8 cellular contexts compared by ENCODE assay signal in the genomic region with DNA sequence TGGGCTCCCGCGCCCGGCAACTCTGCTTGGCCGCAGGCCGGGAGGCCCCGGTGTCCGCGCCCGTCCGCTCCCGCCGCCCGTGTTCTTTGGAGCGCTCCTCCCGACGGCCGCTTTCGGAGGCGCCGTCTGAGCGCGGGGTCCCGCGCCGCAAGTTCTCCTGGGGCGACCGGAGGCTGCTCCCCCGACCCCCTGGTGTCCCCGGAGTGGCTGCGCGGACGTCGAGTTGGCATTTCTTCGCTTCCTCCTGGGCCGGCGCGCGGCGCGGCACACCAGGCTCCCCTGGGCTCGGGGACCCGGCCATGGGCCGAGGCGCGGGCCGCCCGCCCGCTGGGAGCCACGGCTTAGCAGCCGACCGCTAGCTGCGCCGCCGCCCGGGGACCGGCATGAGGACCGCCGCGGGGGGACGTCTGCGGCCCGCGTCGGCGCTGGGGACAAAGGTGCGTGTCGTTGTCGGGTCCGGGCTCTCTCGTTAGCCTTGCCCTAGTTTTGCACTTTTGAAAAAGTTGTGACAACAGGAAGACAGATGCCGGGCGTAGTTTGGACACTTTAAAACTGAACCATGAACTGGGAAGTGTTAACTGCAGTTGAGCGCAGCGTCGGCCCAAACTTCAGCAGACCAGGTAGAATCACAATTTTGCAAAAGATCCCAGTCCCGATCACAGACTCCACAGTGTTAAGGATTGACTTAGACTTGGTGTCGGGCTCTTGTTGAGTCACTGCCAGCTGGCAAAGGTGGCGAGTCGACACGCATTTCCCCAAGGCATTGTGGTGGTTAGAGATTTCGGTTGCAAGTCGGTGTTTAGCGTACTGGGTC. TPM values are rescaled to one million over a fixed set of nuclear protein-coding genes. Genes with fewer than 3 reads are reported as not detected.
A peak's percentile ranks its signal among the peaks of the same experiment; 100 is the strongest.
DNase-seq lines count a peak whose midpoint lies in the region; ATAC-seq and TF ChIP-seq lines count a peak whose summit lies in the region.

No MANE protein-coding gene starts in this region.

- no peak overlapping the region for H3K4ac ChIP-seq in mesendoderm (ENCODE audit: low read depth, low read length)

- H3K4me2 ChIP-seq in GM23338 = peak overlapping the region; percentile 89
- H3K4me2 ChIP-seq in mesendoderm (ENCODE audit: low read length) = peak overlapping the region; percentile 36

- ATAC-seq in GM23338 = peak; percentile 28
- ATAC-seq in effector memory CD8-positive, alpha-beta T cell (replicated peaks) = peak; percentile 9

- H2BK5ac ChIP-seq in mesendoderm (ENCODE audit: low read length) = no peak overlapping the region

- peaks cover 83% of the 10 kb centered on the region for H3K79me2 ChIP-seq in GM23338 (replicated peaks; ENCODE audit: insufficient read depth)
- peaks cover 52% of the 10 kb centered on the region for H3K79me2 ChIP-seq in mesendoderm (ENCODE audit: control insufficient read depth, insufficient read depth, low read length)

- H3K9me3 Mint-ChIP-seq in GM23338 = no peaks in the 10 kb centered on the region
- no peaks in the 10 kb centered on the region for H3K9me3 Mint-ChIP-seq in activated CD4-positive, alpha-beta T cell treated with anti-CD3 and anti-CD28 coated beads, Interleukin-2, amount 10 ng/mL, durations not matched to agents 24 days and 14 days
- no peaks in the 10 kb centered on the region for H3K9me3 Mint-ChIP-seq in effector memory CD8-positive, alpha-beta T cell

- no peaks in the 10 kb centered on the region for H3K27me3 Mint-ChIP-seq in GM23338 (ENCODE audit: insufficient read depth, low read depth, poor library complexity)
- H3K27me3 Mint-ChIP-seq in activated CD4-positive, alpha-beta T cell treated with anti-CD3 and anti-CD28 coated beads, Interleukin-2, amount 10 ng/mL, durations not matched to agents 24 days and 14 days = no peaks in the 10 kb centered on the region
- no peaks in the 10 kb centered on the region for H3K27me3 Mint-ChIP-seq in effector memory CD8-positive, alpha-beta T cell

- H4K5ac ChIP-seq in mesendoderm (ENCODE audit: low read length) = no peak overlapping the region

- WGBS in mesendoderm (ENCODE audit: extremely low coverage, insufficient coverage, low lambda C conversion rate) = no CpG with 5 or more reads among the region's 83 CpGs

- peaks cover 25% of the 10 kb centered on the region for H3K36me3 ChIP-seq in GM23338 (ENCODE audit: insufficient read depth)
- H3K36me3 ChIP-seq in mesendoderm (ENCODE audit: control insufficient read depth, insufficient read depth, low read length) = no peaks in the 10 kb centered on the region

- no peak overlapping the region for H2BK15ac ChIP-seq in mesendoderm (replicated peaks; ENCODE audit: low read depth)

- no peak overlapping the region for H2AK5ac ChIP-seq in mesendoderm (ENCODE audit: low read length)

- peaks cover 34% of the 10 kb centered on the region for H3K36me3 Mint-ChIP-seq in GM23338 (ENCODE audit: low read depth)
- H3K36me3 Mint-ChIP-seq in activated CD4-positive, alpha-beta T cell treated with anti-CD3 and anti-CD28 coated beads, Interleukin-2, amount 10 ng/mL, durations not matched to agents 24 days and 14 days (ENCODE audit: low read depth) = peaks cover 33% of the 10 kb centered on the region
- H3K36me3 Mint-ChIP-seq in effector memory CD8-positive, alpha-beta T cell (ENCODE audit: insufficient read depth) = peaks cover 42% of the 10 kb centered on the region

- no peak overlapping the region for H4K8ac ChIP-seq in mesendoderm (ENCODE audit: low read depth, low read length)

- peaks cover 52% of the 10 kb centered on the region for H4K20me1 ChIP-seq in GM23338 (replicated peaks; ENCODE audit: insufficient read depth)

- peaks cover 16% of the 10 kb centered on the region for H3K79me1 ChIP-seq in mesendoderm (ENCODE audit: low read length)

- peak overlapping the region; percentile 74 for H3K23ac ChIP-seq in mesendoderm (ENCODE audit: low read length)

- peaks cover 14% of the 10 kb centered on the region for H3F3A ChIP-seq in GM23338 (replicated peaks; ENCODE audit: low read depth)

- peak overlapping the region; percentile 92 for H3K4me3 ChIP-seq in GM23338
- peak overlapping the region; percentile 88 for H3K4me3 ChIP-seq in mesendoderm (ENCODE audit: low read length)

- peaks cover 28% of the 10 kb centered on the region; the same call in 2 of the 3 replicates for H3K4me1 Mint-ChIP-seq in GM23338
- H3K4me1 Mint-ChIP-seq in activated CD4-positive, alpha-beta T cell treated with anti-CD3 and anti-CD28 coated beads, Interleukin-2, amount 10 ng/mL, durations not matched to agents 24 days and 14 days = peaks cover 40% of the 10 kb centered on the region
- H3K4me1 Mint-ChIP-seq in effector memory CD8-positive, alpha-beta T cell (ENCODE audit: low read depth in 2 of 2) = peaks cover 32 to 52% of the 10 kb centered on the region in 2 donors

- H3K4me3 Mint-ChIP-seq in GM23338 = peak overlapping the region; percentile 88
- H3K4me3 Mint-ChIP-seq in activated CD4-positive, alpha-beta T cell treated with anti-CD3 and anti-CD28 coated beads, Interleukin-2, amount 10 ng/mL, durations not matched to agents 24 days and 14 days = peak overlapping the region; percentile 95
- H3K4me3 Mint-ChIP-seq in effector memory CD8-positive, alpha-beta T cell = peak overlapping the region; percentile 89 to 93

- peak overlapping the region; percentile 67; the same call in 1 of the 2 replicates for H2AFZ ChIP-seq in GM23338

- H2BK120ac ChIP-seq in mesendoderm (ENCODE audit: low read depth, low read length) = no peak overlapping the region

- peak; percentile 24 for DNase-seq in GM04504 (ENCODE audit: low read depth)
- DNase-seq in GM23338 (ENCODE audit: low spot score) = peak; percentile 55
- DNase-seq in LHCN-M2 (ENCODE audit: low read depth) = peak; percentile 66
- peak; percentile 84 for DNase-seq in activated CD4-positive, alpha-beta T cell treated with anti-CD3 and anti-CD28 coated beads, Interleukin-2, amount 10 ng/mL, durations not matched to agents 24 days and 14 days
- DNase-seq in effector memory CD8-positive, alpha-beta T cell = peak in 2 of 3 experiments; percentile 22 to 45
- DNase-seq in mesendoderm = peak; percentile 57
- DNase-seq in stimulated activated CD8-positive, alpha-beta memory T cell treated with anti-CD3 and anti-CD28 coated beads, Interleukin-7, amount 100 ng/mL, for 4 hours (ENCODE audit: low read depth in 2 of 2) = peak; percentile 1 to 17
- no peak for DNase-seq in SK-N-DZ (ENCODE audit: low spot score)

- peak overlapping the region; percentile 34 for H3K18ac ChIP-seq in mesendoderm (ENCODE audit: low read length)

- TF ChIP-seq CTCF in GM23338 (conservative IDR thresholded peaks at IDR 0.05; ENCODE audit: low read depth in 2 of 2) = no peak

- H3K9ac ChIP-seq in mesendoderm (ENCODE audit: low read length) = peak overlapping the region; percentile 87

- H3K27ac ChIP-seq in GM23338 (ENCODE audit: low read depth) (peak overlapping the region; percentile 59; the same call in 1 of the 2 replicates), mesendoderm (ENCODE audit: low read depth, low read length) (peak overlapping the region; percentile 86)

- H3K9me2 ChIP-seq in GM23338 (ENCODE audit: insufficient read depth) = no peaks in the 10 kb centered on the region

- H3K56ac ChIP-seq in mesendoderm (ENCODE audit: low read length) = peak overlapping the region; percentile 87

- no peaks in the 10 kb centered on the region for H3K27me3 ChIP-seq in GM23338 (ENCODE audit: insufficient read depth)
- no peaks in the 10 kb centered on the region for H3K27me3 ChIP-seq in mesendoderm (ENCODE audit: insufficient read depth, low read length, poor library complexity)

- intact Hi-C loops in activated CD4-positive, alpha-beta T cell treated with anti-CD3 and anti-CD28 coated beads, Interleukin-2, amount 10 ng/mL, durations not matched to agents 24 days and 14 days (cut with micrococcal nuclease) = loop anchor here (1.0 to 2.0 kb wide), 3 partner anchors 109 to 423 kb away; a partner anchor contains a TSS

- no peak overlapping the region for H3K27ac Mint-ChIP-seq in GM23338
- H3K27ac Mint-ChIP-seq in activated CD4-positive, alpha-beta T cell treated with anti-CD3 and anti-CD28 coated beads, Interleukin-2, amount 10 ng/mL, durations not matched to agents 24 days and 14 days = peak overlapping the region; percentile 75
- H3K27ac Mint-ChIP-seq in effector memory CD8-positive, alpha-beta T cell = peak overlapping the region; percentile 98 to 99

- peaks cover 11% of the 10 kb centered on the region for H3K4me1 ChIP-seq in GM23338 (ENCODE audit: insufficient read depth)
- peaks cover 2% of the 10 kb centered on the region for H3K4me1 ChIP-seq in mesendoderm (ENCODE audit: control insufficient read depth, low read depth, low read length)

RNA-seq across cellular contexts. Expression of a gene that starts 0.7 kb away (rescaled TPM):
- 39.9 and 46.8 TPM in 2 replicates for total RNA-seq in GM23338 (2014; rRNA removed; shearing (Covaris generic))
- polyA plus RNA-seq in GM23338 (2016; fragmentation: Nextera tagmentation; extraction: Ambion mirVana) = 18.3 and 18.7 TPM in 2 replicates
- 27.6 and 28.1 TPM in 2 replicates for total RNA-seq in LHCN-M2 (2014; rRNA removed)
- 13.9 TPM for polyA plus RNA-seq in LHCN-M2 (2012)
- total RNA-seq in activated CD4-positive, alpha-beta T cell treated with anti-CD3 and anti-CD28 coated beads, Interleukin-2, amount 10 ng/mL, durations not matched to agents 24 days and 14 days = 36.5 and 36.9 TPM in 2 replicates
- 19.0 TPM for polyA plus RNA-seq in mesendoderm (2013, experiment 1 of 2)
- polyA plus RNA-seq in mesendoderm (2013, experiment 2 of 2) = 19.4 TPM
- 31.1 and 34.8 TPM in 2 replicates for polyA plus RNA-seq in SK-N-DZ (2014; cell fraction: cytosol; rRNA removed)
- polyA plus RNA-seq in SK-N-DZ (2014; cell fraction: nucleus; rRNA removed) = 21.0 and 33.5 TPM in 2 replicates

RNA-seq across cellular contexts. Expression of a gene that starts 0.9 kb away (rescaled TPM):
- total RNA-seq in GM23338 (2014; rRNA removed; shearing (Covaris generic)) = 90.5 and 105 TPM in 2 replicates
- 55.1 and 59.9 TPM in 2 replicates for polyA plus RNA-seq in GM23338 (2016; fragmentation: Nextera tagmentation; extraction: Ambion mirVana)
- 38.3 and 52.8 TPM in 2 replicates for total RNA-seq in LHCN-M2 (2014; rRNA removed)
- 41.8 TPM for polyA plus RNA-seq in LHCN-M2 (2012)
- total RNA-seq in activated CD4-positive, alpha-beta T cell treated with anti-CD3 and anti-CD28 coated beads, Interleukin-2, amount 10 ng/mL, durations not matched to agents 24 days and 14 days = 109 and 119 TPM in 2 replicates
- polyA plus RNA-seq in mesendoderm (2013, experiment 1 of 2) = 76.4 TPM
- polyA plus RNA-seq in mesendoderm (2013, experiment 2 of 2) = 74.5 TPM
- 49.3 and 50.6 TPM in 2 replicates for polyA plus RNA-seq in SK-N-DZ (2014; cell fraction: cytosol; rRNA removed)
- 35.7 and 56.2 TPM in 2 replicates for polyA plus RNA-seq in SK-N-DZ (2014; cell fraction: nucleus; rRNA removed)

RNA-seq across cellular contexts. Expression of a gene that starts 45.5 kb away (rescaled TPM):
- total RNA-seq in GM23338 (2014; rRNA removed; shearing (Covaris generic)) = 23.3 and 38.8 TPM in 2 replicates
- 30.3 and 31.9 TPM in 2 replicates for polyA plus RNA-seq in GM23338 (2016; fragmentation: Nextera tagmentation; extraction: Ambion mirVana)
- 17.8 and 25.8 TPM in 2 replicates for total RNA-seq in LHCN-M2 (2014; rRNA removed)
- polyA plus RNA-seq in LHCN-M2 (2012) = 23.6 TPM
- 3.8 and 4.4 TPM in 2 replicates for total RNA-seq in activated CD4-positive, alpha-beta T cell treated with anti-CD3 and anti-CD28 coated beads, Interleukin-2, amount 10 ng/mL, durations not matched to agents 24 days and 14 days
- polyA plus RNA-seq in mesendoderm (2013, experiment 1 of 2) = 27.4 TPM
- polyA plus RNA-seq in mesendoderm (2013, experiment 2 of 2) = 27.3 TPM
- 51.0 and 59.5 TPM in 2 replicates for polyA plus RNA-seq in SK-N-DZ (2014; cell fraction: cytosol; rRNA removed)
- polyA plus RNA-seq in SK-N-DZ (2014; cell fraction: nucleus; rRNA removed) = 173 and 199 TPM in 2 replicates

RNA-seq across cellular contexts. Expression of a gene that starts 52.8 kb away (rescaled TPM):
- total RNA-seq in GM23338 (2014; rRNA removed; shearing (Covaris generic)) = not detected in 2 replicates
- polyA plus RNA-seq in GM23338 (2016; fragmentation: Nextera tagmentation; extraction: Ambion mirVana) = 1.3 and 1.4 TPM in 2 replicates
- total RNA-seq in LHCN-M2 (2014; rRNA removed) = not detected in 2 replicates
- polyA plus RNA-seq in LHCN-M2 (2012) = not detected
- not detected in 2 replicates for total RNA-seq in activated CD4-positive, alpha-beta T cell treated with anti-CD3 and anti-CD28 coated beads, Interleukin-2, amount 10 ng/mL, durations not matched to agents 24 days and 14 days
- polyA plus RNA-seq in mesendoderm (2013, experiment 1 of 2) = 0.52 TPM
- polyA plus RNA-seq in mesendoderm (2013, experiment 2 of 2) = 0.52 TPM
- polyA plus RNA-seq in SK-N-DZ (2014; cell fraction: cytosol; rRNA removed) = not detected in 2 replicates
- not detected in 2 replicates for polyA plus RNA-seq in SK-N-DZ (2014; cell fraction: nucleus; rRNA removed)

RNA-seq across cellular contexts. Expression of a gene that starts 59.8 kb away (rescaled TPM):
- not detected in 2 replicates for total RNA-seq in GM23338 (2014; rRNA removed; shearing (Covaris generic))
- not detected in 2 replicates for polyA plus RNA-seq in GM23338 (2016; fragmentation: Nextera tagmentation; extraction: Ambion mirVana)
- not detected in 2 replicates for total RNA-seq in LHCN-M2 (2014; rRNA removed)
- polyA plus RNA-seq in LHCN-M2 (2012) = not detected
- not detected in 2 replicates for total RNA-seq in activated CD4-positive, alpha-beta T cell treated with anti-CD3 and anti-CD28 coated beads, Interleukin-2, amount 10 ng/mL, durations not matched to agents 24 days and 14 days
- polyA plus RNA-seq in mesendoderm (2013, experiment 1 of 2) = 0.07 TPM
- 0.17 TPM for polyA plus RNA-seq in mesendoderm (2013, experiment 2 of 2)
- not detected in 2 replicates for polyA plus RNA-seq in SK-N-DZ (2014; cell fraction: cytosol; rRNA removed)
- polyA plus RNA-seq in SK-N-DZ (2014; cell fraction: nucleus; rRNA removed) = 0.61 TPM in 1 of 2 replicates, not detected in the other
